ENCODE assay signal across 33 cellular contexts in the genomic region with DNA sequence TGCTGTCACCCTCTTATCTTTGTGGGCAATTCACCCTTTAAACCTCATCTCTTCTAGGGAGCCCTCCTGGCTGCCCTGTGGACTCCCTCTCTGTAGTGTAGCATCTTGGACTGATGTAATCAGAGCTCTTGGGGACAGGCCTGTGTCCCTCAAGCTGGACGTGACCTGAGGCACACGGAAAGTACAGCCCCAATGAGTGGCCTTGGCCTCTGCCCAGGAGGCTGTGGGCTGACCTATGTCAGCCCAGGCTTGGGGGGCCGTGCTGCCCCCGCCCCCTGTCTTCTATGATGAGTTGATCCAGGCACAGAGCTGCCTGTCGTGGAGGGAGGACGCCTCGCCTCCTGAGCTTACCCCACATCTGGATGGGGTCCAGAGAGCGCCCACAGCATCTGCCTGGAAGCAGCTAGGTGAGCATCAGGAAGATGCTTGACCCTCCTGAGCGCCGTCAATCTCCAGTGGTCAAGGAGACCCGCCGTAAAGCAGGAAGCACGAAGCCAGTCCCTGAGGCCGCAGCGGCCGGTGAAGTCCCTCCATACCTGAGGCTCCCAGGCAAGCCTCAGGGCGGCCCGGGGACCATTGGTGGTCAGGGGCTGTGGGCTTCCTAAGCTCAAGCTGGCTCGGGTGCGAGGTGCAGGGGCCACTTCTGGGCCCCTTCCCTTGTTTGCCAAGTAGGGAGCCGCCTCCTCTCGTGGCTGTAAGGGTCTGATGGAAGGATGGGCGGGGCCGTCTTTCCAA.
"Had no signal": no experiment of that assay in that cellular context is flagged by ENCODE, and none has a peak within 500 bp of the region (broad histone marks: within the 10 kb centered on the region; RNA-seq: fewer than 3 reads in every experiment).

No MANE protein-coding gene starts in this region.

- H3K36me3 Mint-ChIP-seq: activated CD4-positive, alpha-beta memory T cell treated with anti-CD3 and anti-CD28 coated beads for 36 hours; activated naive CD4-positive, alpha-beta T cell treated with anti-CD3 and anti-CD28 coated beads, Interleukin-2, amount 50 U/mL, for 72 hours had no signal

- H3K9me3 Mint-ChIP-seq: activated CD4-positive, alpha-beta memory T cell treated with anti-CD3 and anti-CD28 coated beads for 36 hours; activated naive CD4-positive, alpha-beta T cell treated with anti-CD3 and anti-CD28 coated beads for 36 hours; activated T-cell treated with anti-CD3 and anti-CD28 coated beads, Interleukin-2, amount 50 U/mL, for 4 hours; activated T-helper 1 cell treated with anti-CD3 and anti-CD28 coated beads, Interleukin-12 subunit alpha, Interleukin-12 subunit beta, Interleukin-2, Interleukin-4 antibody, amounts not matched to agents 30 ng/mL and 10 ng/mL and 1 ng/mL, durations not matched to agents 14 hours and 24 hours and 36 hours had no signal

- H3K9me3 ChIP-seq: Peyer's patch had no signal

- DNase-seq: activated CD4-positive, alpha-beta memory T cell treated with anti-CD3 and anti-CD28 coated beads for 36 hours; activated CD4-positive, alpha-beta T cell treated with anti-CD3 and anti-CD28 coated beads, Interleukin-2, amount 10 ng/mL, durations not matched to agents 24 days and 14 days; activated CD8-positive, alpha-beta memory T cell treated with anti-CD3 and anti-CD28 coated beads, Interleukin-2, amount 50 U/mL, for 4 hours; activated gamma-delta T cell treated with Interleukin-2 at 50 U/mL for 16 hours; activated naive CD4-positive, alpha-beta T cell treated with anti-CD3 and anti-CD28 coated beads for 36 hours; activated T-cell treated with anti-CD3 and anti-CD28 coated beads for 4 hours; activated T-cell treated with anti-CD3 and anti-CD28 coated beads, Interleukin-2, amount 50 U/mL, for 4 hours; amniotic stem cell; aorta; brain microvascular endothelial cell; central memory CD4-positive, alpha-beta T cell; MM.1S; MV-4-11; NCI-H1092 treated with DMSO at 0.1 percent for 48 hours; NCI-H1417; NCI-H146; NCI-H187; NCI-H2029 treated with DMSO at 0.1 percent for 48 hours; NCI-H2107; NCI-H2171; NCI-H510A; NCI-H526; NCI-H748 treated with DMSO at 0.1 percent for 48 hours; NK-92 treated with Interleukin-12 subunit alpha and Interleukin-12 subunit beta, amount 100 ng/mL, for 24 hours; PC-3; Peyer's patch; SW 1271; T-helper 1 cell; T1000; WERI-Rb-1 had no signal

- H3K36me3 ChIP-seq: brain microvascular endothelial cell, Peyer's patch, WERI-Rb-1 had no signal

- H3K4me3 Mint-ChIP-seq: activated CD4-positive, alpha-beta memory T cell treated with anti-CD3 and anti-CD28 coated beads for 36 hours; activated CD4-positive, alpha-beta T cell treated with anti-CD3 and anti-CD28 coated beads, Interleukin-2, amount 10 ng/mL, durations not matched to agents 24 days and 14 days; activated naive CD4-positive, alpha-beta T cell treated with anti-CD3 and anti-CD28 coated beads for 36 hours; activated T-cell treated with anti-CD3 and anti-CD28 coated beads, Interleukin-2, amount 50 U/mL, for 4 hours; activated T-helper 1 cell treated with anti-CD3 and anti-CD28 coated beads, Interleukin-12 subunit alpha, Interleukin-12 subunit beta, Interleukin-2, Interleukin-4 antibody, amounts not matched to agents 30 ng/mL and 10 ng/mL and 1 ng/mL, durations not matched to agents 14 hours and 24 hours and 36 hours had no signal

- H3K4me3 ChIP-seq: Peyer's patch had no signal

- ATAC-seq: activated naive CD4-positive, alpha-beta T cell treated with anti-CD3 and anti-CD28 coated beads, Interleukin-2, amount 50 U/mL, for 72 hours; activated T-cell treated with anti-CD3 and anti-CD28 coated beads, Interleukin-2, amount 50 U/mL, for 4 hours; PC-3 had no signal

- H3K27ac ChIP-seq: brain microvascular endothelial cell, KMS-11, Peyer's patch, WERI-Rb-1 had no signal

- H3K4me1 ChIP-seq: Peyer's patch had no signal

- H3K4me1 Mint-ChIP-seq: activated CD4-positive, alpha-beta T cell treated with anti-CD3 and anti-CD28 coated beads, Interleukin-2, amount 10 ng/mL, durations not matched to agents 24 days and 14 days had no signal

- H3K9ac ChIP-seq: KMS-11 had no signal

- H3K27me3 ChIP-seq: brain microvascular endothelial cell, Peyer's patch had no signal

- H3K27me3 Mint-ChIP-seq: activated CD4-positive, alpha-beta memory T cell treated with anti-CD3 and anti-CD28 coated beads for 36 hours had no signal

- H3K4me2 ChIP-seq: KMS-11 had no signal

- H3K27ac Mint-ChIP-seq: activated CD4-positive, alpha-beta memory T cell treated with anti-CD3 and anti-CD28 coated beads for 36 hours; activated CD4-positive, alpha-beta T cell treated with anti-CD3 and anti-CD28 coated beads, Interleukin-2, amount 10 ng/mL, durations not matched to agents 24 days and 14 days; activated naive CD4-positive, alpha-beta T cell treated with anti-CD3 and anti-CD28 coated beads for 36 hours; activated naive CD4-positive, alpha-beta T cell treated with anti-CD3 and anti-CD28 coated beads, Interleukin-2, amount 50 U/mL, for 72 hours; activated T-helper 1 cell treated with anti-CD3 and anti-CD28 coated beads, Interleukin-12 subunit alpha, Interleukin-12 subunit beta, Interleukin-2, Interleukin-4 antibody, amounts not matched to agents 30 ng/mL and 10 ng/mL and 1 ng/mL, durations not matched to agents 14 hours and 24 hours and 36 hours had no signal
